In genomic region chr19:18943465-18943864, GRCh38 we compare ENCODE assay signal across 1 cellular context.
TF ChIP-seq lines count a peak whose summit lies in the region.

No MANE protein-coding gene starts in this region.

TF ChIP-seq in HepG2, 621 proteins besides CTCF, POLR2A, EP300 and RAD21 (continued from another document):
- TF ChIP-seq, protein P1, sequence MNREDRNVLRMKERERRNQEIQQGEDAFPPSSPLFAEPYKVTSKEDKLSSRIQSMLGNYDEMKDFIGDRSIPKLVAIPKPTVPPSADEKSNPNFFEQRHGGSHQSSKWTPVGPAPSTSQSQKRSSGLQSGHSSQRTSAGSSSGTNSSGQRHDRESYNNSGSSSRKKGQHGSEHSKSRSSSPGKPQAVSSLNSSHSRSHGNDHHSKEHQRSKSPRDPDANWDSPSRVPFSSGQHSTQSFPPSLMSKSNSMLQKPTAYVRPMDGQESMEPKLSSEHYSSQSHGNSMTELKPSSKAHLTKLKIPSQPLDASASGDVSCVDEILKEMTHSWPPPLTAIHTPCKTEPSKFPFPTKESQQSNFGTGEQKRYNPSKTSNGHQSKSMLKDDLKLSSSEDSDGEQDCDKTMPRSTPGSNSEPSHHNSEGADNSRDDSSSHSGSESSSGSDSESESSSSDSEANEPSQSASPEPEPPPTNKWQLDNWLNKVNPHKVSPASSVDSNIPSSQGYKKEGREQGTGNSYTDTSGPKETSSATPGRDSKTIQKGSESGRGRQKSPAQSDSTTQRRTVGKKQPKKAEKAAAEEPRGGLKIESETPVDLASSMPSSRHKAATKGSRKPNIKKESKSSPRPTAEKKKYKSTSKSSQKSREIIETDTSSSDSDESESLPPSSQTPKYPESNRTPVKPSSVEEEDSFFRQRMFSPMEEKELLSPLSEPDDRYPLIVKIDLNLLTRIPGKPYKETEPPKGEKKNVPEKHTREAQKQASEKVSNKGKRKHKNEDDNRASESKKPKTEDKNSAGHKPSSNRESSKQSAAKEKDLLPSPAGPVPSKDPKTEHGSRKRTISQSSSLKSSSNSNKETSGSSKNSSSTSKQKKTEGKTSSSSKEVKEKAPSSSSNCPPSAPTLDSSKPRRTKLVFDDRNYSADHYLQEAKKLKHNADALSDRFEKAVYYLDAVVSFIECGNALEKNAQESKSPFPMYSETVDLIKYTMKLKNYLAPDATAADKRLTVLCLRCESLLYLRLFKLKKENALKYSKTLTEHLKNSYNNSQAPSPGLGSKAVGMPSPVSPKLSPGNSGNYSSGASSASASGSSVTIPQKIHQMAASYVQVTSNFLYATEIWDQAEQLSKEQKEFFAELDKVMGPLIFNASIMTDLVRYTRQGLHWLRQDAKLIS (CRISPR knock-in tag; IDR thresholded peaks at IDR 0.05), result no peak
- TF ChIP-seq CEBPB (IDR thresholded peaks at IDR 0.05; ENCODE audit: borderline replicate concordance, low read depth, low read length) (no peak), ZBTB7B (CRISPR knock-in tag; IDR thresholded peaks at IDR 0.05) (0 out of 2 replicates have a peak, but pooled peaks have one; percentile 52), ZNF20 (CRISPR knock-in tag; IDR thresholded peaks at IDR 0.05) (no peak), HIVEP1 (CRISPR knock-in tag; IDR thresholded peaks at IDR 0.05) (no peak), ZMYM2 (CRISPR knock-in tag; IDR thresholded peaks at IDR 0.05) (peak; percentile 79; the same call in 1 of the 2 replicates), ZNF639 (CRISPR knock-in tag; conservative IDR thresholded peaks at IDR 0.05) (no peak), MAFG (CRISPR knock-in tag; IDR thresholded peaks at IDR 0.05) (no peak), HNF4G (IDR thresholded peaks at IDR 0.05; ENCODE audit: borderline replicate concordance, low read depth, low read length) (peak; percentile 71), HNF4G (CRISPR knock-in tag; IDR thresholded peaks at IDR 0.05; ENCODE audit: borderline replicate concordance, low read depth) (peak; percentile 52; the same call in 1 of the 2 replicates), SMARCC2 (IDR thresholded peaks at IDR 0.05) (no peak), SAFB2 (CRISPR knock-in tag; IDR thresholded peaks at IDR 0.05; ENCODE audit: borderline replicate concordance, low read depth) (no peak), ZNF746 (CRISPR knock-in tag; IDR thresholded peaks at IDR 0.05) (0 out of 2 replicates have a peak, but pooled peaks have one; percentile 10), ZSCAN25 (CRISPR knock-in tag; IDR thresholded peaks at IDR 0.05) (no peak), FOXA3 (CRISPR knock-in tag; IDR thresholded peaks at IDR 0.05) (peak; percentile 24; the same call in 1 of the 2 replicates), ZFP90 (CRISPR knock-in tag; IDR thresholded peaks at IDR 0.05; ENCODE audit: borderline replicate concordance) (no peak), YEATS2 (CRISPR knock-in tag; IDR thresholded peaks at IDR 0.05; ENCODE audit: borderline replicate concordance) (no peak), PATZ1 (CRISPR knock-in tag; IDR thresholded peaks at IDR 0.05) (peak; percentile 77), RARA (CRISPR knock-in tag; IDR thresholded peaks at IDR 0.05) (0 out of 2 replicates have a peak, but pooled peaks have one; percentile 5), GMEB2 (CRISPR knock-in tag; IDR thresholded peaks at IDR 0.05; ENCODE audit: low read depth) (no peak), GLMP (CRISPR knock-in tag; IDR thresholded peaks at IDR 0.05; ENCODE audit: borderline replicate concordance) (no peak)
- TF ChIP-seq, protein P2, sequence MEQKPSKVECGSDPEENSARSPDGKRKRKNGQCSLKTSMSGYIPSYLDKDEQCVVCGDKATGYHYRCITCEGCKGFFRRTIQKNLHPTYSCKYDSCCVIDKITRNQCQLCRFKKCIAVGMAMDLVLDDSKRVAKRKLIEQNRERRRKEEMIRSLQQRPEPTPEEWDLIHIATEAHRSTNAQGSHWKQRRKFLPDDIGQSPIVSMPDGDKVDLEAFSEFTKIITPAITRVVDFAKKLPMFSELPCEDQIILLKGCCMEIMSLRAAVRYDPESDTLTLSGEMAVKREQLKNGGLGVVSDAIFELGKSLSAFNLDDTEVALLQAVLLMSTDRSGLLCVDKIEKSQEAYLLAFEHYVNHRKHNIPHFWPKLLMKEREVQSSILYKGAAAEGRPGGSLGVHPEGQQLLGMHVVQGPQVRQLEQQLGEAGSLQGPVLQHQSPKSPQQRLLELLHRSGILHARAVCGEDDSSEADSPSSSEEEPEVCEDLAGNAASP (CRISPR knock-in tag; IDR thresholded peaks at IDR 0.05; ENCODE audit: borderline replicate concordance), result no peak
- TF ChIP-seq, protein P3, sequence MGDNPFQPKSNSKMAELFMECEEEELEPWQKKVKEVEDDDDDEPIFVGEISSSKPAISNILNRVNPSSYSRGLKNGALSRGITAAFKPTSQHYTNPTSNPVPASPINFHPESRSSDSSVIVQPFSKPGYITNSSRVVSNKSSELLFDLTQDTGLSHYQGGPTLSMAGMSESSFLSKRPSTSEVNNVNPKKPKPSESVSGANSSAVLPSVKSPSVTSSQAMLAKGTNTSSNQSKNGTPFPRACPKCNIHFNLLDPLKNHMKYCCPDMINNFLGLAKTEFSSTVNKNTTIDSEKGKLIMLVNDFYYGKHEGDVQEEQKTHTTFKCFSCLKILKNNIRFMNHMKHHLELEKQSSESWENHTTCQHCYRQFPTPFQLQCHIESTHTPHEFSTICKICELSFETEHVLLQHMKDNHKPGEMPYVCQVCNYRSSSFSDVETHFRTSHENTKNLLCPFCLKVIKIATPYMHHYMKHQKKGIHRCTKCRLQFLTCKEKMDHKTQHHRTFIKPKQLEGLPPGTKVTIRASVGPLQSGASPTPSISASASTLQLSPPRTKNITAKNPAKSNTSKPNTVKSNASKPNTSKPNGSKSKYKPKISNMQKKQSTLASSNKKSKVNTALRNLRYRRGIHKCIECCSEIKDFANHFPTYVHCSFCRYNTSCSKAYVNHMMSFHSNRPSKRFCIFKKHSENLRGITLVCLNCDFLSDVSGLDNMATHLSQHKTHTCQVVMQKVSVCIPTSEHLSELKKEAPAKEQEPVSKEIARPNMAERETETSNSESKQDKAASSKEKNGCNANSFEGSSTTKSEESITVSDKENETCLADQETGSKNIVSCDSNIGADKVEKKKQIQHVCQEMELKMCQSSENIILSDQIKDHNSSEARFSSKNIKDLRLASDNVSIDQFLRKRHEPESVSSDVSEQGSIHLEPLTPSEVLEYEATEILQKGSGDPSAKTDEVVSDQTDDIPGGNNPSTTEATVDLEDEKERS (CRISPR knock-in tag; IDR thresholded peaks at IDR 0.05), result no peak
